2 cellular contexts compared by ENCODE assay signal in the genomic region with DNA sequence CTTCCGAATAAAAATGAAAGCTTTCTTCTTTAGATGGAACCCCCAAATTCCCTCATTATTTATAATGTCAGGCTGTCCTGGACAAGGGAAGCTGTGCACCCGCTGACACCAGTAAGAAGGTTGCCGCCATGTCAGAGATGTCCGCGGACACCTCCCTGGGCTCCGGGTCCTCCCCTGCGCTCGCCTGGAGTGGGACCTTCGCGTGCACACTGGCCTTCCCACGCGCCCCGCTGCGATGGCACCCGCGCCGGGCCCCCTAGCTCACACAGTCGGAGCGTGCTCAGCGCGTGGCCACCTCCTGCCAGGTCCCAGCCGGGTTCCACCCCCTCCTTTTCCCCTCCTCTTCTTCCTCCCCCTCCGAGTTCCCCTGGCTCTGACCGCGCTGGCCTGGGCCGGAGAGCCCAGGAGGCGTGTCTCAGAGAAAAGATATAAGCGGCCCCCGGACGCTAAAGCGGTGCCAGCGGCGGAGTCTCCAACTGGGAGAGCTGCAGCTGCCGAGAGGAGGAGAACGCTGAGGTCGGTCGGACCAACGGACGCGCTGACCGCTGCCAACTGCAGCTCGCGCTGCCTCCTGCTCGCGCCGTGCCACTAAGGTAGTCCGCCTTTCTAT.
TF ChIP-seq lines count a peak whose summit lies in the region.

A gene with protein sequence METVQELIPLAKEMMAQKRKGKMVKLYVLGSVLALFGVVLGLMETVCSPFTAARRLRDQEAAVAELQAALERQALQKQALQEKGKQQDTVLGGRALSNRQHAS (plus strand): TSS at position 456 of the 610 bp plus-strand sequence. CDS start 273 bp downstream, outside the sequence.

TF ChIP-seq in A549, 52 proteins besides CTCF, POLR2A, EP300 and RAD21:
- TF ChIP-seq, protein P1, sequence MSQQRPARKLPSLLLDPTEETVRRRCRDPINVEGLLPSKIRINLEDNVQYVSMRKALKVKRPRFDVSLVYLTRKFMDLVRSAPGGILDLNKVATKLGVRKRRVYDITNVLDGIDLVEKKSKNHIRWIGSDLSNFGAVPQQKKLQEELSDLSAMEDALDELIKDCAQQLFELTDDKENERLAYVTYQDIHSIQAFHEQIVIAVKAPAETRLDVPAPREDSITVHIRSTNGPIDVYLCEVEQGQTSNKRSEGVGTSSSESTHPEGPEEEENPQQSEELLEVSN (IDR thresholded peaks at IDR 0.05; ENCODE audit: borderline replicate concordance, low read depth), result peak; percentile 66
- TF ChIP-seq, protein P2, sequence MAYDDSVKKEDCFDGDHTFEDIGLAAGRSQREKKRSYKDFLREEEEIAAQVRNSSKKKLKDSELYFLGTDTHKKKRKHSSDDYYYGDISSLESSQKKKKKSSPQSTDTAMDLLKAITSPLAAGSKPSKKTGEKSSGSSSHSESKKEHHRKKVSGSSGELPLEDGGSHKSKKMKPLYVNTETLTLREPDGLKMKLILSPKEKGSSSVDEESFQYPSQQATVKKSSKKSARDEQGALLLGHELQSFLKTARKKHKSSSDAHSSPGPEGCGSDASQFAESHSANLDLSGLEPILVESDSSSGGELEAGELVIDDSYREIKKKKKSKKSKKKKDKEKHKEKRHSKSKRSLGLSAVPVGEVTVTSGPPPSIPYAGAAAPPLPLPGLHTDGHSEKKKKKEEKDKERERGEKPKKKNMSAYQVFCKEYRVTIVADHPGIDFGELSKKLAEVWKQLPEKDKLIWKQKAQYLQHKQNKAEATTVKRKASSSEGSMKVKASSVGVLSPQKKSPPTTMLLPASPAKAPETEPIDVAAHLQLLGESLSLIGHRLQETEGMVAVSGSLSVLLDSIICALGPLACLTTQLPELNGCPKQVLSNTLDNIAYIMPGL (CRISPR knock-in tag; IDR thresholded peaks at IDR 0.05; ENCODE audit: borderline replicate concordance), result no peak
- TF ChIP-seq FOSL2 (IDR thresholded peaks at IDR 0.05) (no peak), FOSL2 (CRISPR knock-in tag; IDR thresholded peaks at IDR 0.05) (no peak), MYC (IDR thresholded peaks at IDR 0.05; ENCODE audit: borderline replicate concordance, low read length) (no peak)
- TF ChIP-seq, protein P3, sequence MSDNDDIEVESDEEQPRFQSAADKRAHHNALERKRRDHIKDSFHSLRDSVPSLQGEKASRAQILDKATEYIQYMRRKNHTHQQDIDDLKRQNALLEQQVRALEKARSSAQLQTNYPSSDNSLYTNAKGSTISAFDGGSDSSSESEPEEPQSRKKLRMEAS (IDR thresholded peaks at IDR 0.05), result peak; percentile 67

TF ChIP-seq in H1, 55 proteins besides CTCF, POLR2A, EP300 and RAD21:
- TF ChIP-seq MAFK (IDR thresholded peaks at IDR 0.05; ENCODE audit: low read depth, low read length), result no peak
- TF ChIP-seq SAP30 (IDR thresholded peaks at IDR 0.05; ENCODE audit: insufficient read depth, insufficient replicate concordance, low read length), result peak; percentile 23
